In the genomic region with DNA sequence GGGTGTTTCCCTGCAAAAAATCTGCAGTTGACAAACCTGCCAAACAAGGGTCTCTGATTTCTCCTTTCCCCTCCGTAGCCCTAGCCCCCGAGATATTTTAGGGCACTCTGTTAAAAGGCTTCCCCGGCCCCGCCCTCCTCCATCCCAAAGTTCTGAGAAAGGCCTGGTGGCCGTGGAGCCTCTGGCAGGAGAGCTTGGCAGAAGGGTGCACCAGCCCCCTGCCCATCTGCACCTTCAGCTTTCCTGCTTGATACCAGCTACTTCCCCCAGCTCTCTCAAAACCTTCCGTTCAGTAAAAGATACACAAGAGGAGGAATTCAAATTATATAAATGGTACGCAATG, we compare ENCODE assay signal across 8 cellular contexts. TPM values are rescaled to one million over a fixed set of nuclear protein-coding genes. Genes with fewer than 3 reads are reported as not detected.
DNase-seq lines count a peak whose midpoint lies in the region; ATAC-seq and TF ChIP-seq lines count a peak whose summit lies in the region.

No MANE protein-coding gene starts in this region.

- peak overlapping the region; percentile 86 for H3K27ac ChIP-seq in naive thymus-derived CD4-positive, alpha-beta T cell (ENCODE audit: low read depth, low read length)

- H3K4me1 ChIP-seq in naive thymus-derived CD4-positive, alpha-beta T cell (ENCODE audit: control insufficient read depth in 2 of 2, insufficient read depth in 2 of 2, low read length in 2 of 2): peaks cover 24 to 41% of the 10 kb centered on the region in 2 donors

- peaks cover 31% of the 10 kb centered on the region for H3K36me3 Mint-ChIP-seq in dendritic cell treated with granulocyte-macrophage colony-stimulating factor and Interleukin-4, amounts not matched to agents 40 ng/mL and 50 ng/mL, for 4 days (ENCODE audit: low read depth)
- H3K36me3 Mint-ChIP-seq in naive thymus-derived CD4-positive, alpha-beta T cell: peaks cover 0 to 9% (median 4%) of the 10 kb centered on the region in 5 donors

- no peaks in the 10 kb centered on the region for H3K9me3 ChIP-seq in naive thymus-derived CD4-positive, alpha-beta T cell (ENCODE audit: control insufficient read depth in 2 of 3, low read length in 3 of 3)

- no peak for ATAC-seq in naive thymus-derived CD4-positive, alpha-beta T cell
- ATAC-seq in HG03439 (IDR thresholded peaks at IDR 0.05; ENCODE audit: unreplicated experiment): no peak
- no peak for ATAC-seq in GM21447 (IDR thresholded peaks at IDR 0.05; ENCODE audit: unreplicated experiment)

- H3K27me3 ChIP-seq in naive thymus-derived CD4-positive, alpha-beta T cell (ENCODE audit: control insufficient read depth in 2 of 2, insufficient read depth in 2 of 2, low read length in 2 of 2): no peaks in the 10 kb centered on the region

- intact Hi-C loops in dendritic cell treated with granulocyte-macrophage colony-stimulating factor and Interleukin-4, amounts not matched to agents 40 ng/mL and 50 ng/mL, for 4 days (cut with micrococcal nuclease): no loop called here
- intact Hi-C loops in naive thymus-derived CD4-positive, alpha-beta T cell (cut with micrococcal nuclease): no loop called here

- CTCF ChIA-PET in AG04449 (lab: Yijun Ruan, JAX): interaction anchor here (1.4 kb wide), 1 partner anchor 35 kb away, joined by 3 read pairs; no protein-coding TSS in a partner anchor
- CTCF ChIA-PET in naive thymus-derived CD4-positive, alpha-beta T cell (lab: Charles Lee): no interaction called here

- peaks cover 38% of the 10 kb centered on the region for H3K4me1 Mint-ChIP-seq in dendritic cell treated with granulocyte-macrophage colony-stimulating factor and Interleukin-4, amounts not matched to agents 40 ng/mL and 50 ng/mL, for 4 days (ENCODE audit: low read depth)
- H3K4me1 Mint-ChIP-seq in naive thymus-derived CD4-positive, alpha-beta T cell: peaks cover 31 to 57% (median 51%) of the 10 kb centered on the region in 7 donors

- peak overlapping the region; percentile 99 for H3K4me3 ChIP-seq in AG04449 (ENCODE audit: low read depth, low read length)
- H3K4me3 ChIP-seq in LNCaP clone FGC (ENCODE audit: low read depth, low read length): peak overlapping the region; percentile 95
- peak overlapping the region; percentile 86 for H3K4me3 ChIP-seq in naive thymus-derived CD4-positive, alpha-beta T cell (ENCODE audit: low read length)

- H3K27ac Mint-ChIP-seq in dendritic cell treated with granulocyte-macrophage colony-stimulating factor and Interleukin-4, amounts not matched to agents 40 ng/mL and 50 ng/mL, for 4 days: peak overlapping the region; percentile 95
- H3K27ac Mint-ChIP-seq in naive thymus-derived CD4-positive, alpha-beta T cell: peak overlapping the region; percentile 90 to 99 (median 95)

- POLR2A ChIA-PET in AG04449 (lab: Yijun Ruan, JAX): interaction anchor here (0.7 kb wide), 1 partner anchor 19 kb away, joined by 3 read pairs; no protein-coding TSS in a partner anchor
- POLR2A ChIA-PET in naive thymus-derived CD4-positive, alpha-beta T cell (lab: Charles Lee): interaction anchor here (1.0 kb wide), 2 partner anchors 8 to 24 kb away, joined by 3 read pairs; no protein-coding TSS in a partner anchor

- peak overlapping the region; percentile 89 for H3K4me3 Mint-ChIP-seq in dendritic cell treated with granulocyte-macrophage colony-stimulating factor and Interleukin-4, amounts not matched to agents 40 ng/mL and 50 ng/mL, for 4 days
- peak overlapping the region; percentile 85 to 99 (median 91) for H3K4me3 Mint-ChIP-seq in naive thymus-derived CD4-positive, alpha-beta T cell

- DNase-seq in AG04449 (ENCODE audit: low read depth, low spot score) (no peak), LNCaP clone FGC (ENCODE audit: low read depth) (no peak), kidney glomerular epithelial cell (lab: John Stamatoyannopoulos, UW) (no peak)
- no peak for DNase-seq in naive thymus-derived CD4-positive, alpha-beta T cell
- DNase-seq in activated CD8-positive, alpha-beta memory T cell treated with anti-CD3 and anti-CD28 coated beads for 24 hours: no peak

- no peaks in the 10 kb centered on the region for H3K36me3 ChIP-seq in naive thymus-derived CD4-positive, alpha-beta T cell (ENCODE audit: control insufficient read depth in 2 of 3, insufficient read depth in 3 of 3, low read length in 3 of 3)

- H3K27me3 Mint-ChIP-seq in dendritic cell treated with granulocyte-macrophage colony-stimulating factor and Interleukin-4, amounts not matched to agents 40 ng/mL and 50 ng/mL, for 4 days: peaks cover 8% of the 10 kb centered on the region
- peaks cover 0 to 21% (median 3%) of the 10 kb centered on the region in 5 donors for H3K27me3 Mint-ChIP-seq in naive thymus-derived CD4-positive, alpha-beta T cell

- TF ChIP-seq CTCF in AG04449 (IDR thresholded peaks at IDR 0.05; ENCODE audit: insufficient read depth, low read length, missing control alignments) (no peak), LNCaP clone FGC (IDR thresholded peaks at IDR 0.05; ENCODE audit: control insufficient read depth, extremely low read depth, insufficient read depth) (no peak)

- peaks cover 9% of the 10 kb centered on the region for H3K9me3 Mint-ChIP-seq in dendritic cell treated with granulocyte-macrophage colony-stimulating factor and Interleukin-4, amounts not matched to agents 40 ng/mL and 50 ng/mL, for 4 days
- H3K9me3 Mint-ChIP-seq in naive thymus-derived CD4-positive, alpha-beta T cell: peaks cover 0 to 9% (median 2%) of the 10 kb centered on the region in 11 donors

RNA-seq across cellular contexts. Expression of a gene that starts 0.7 kb away (rescaled TPM):
- total RNA-seq in naive thymus-derived CD4-positive, alpha-beta T cell: 10 to 100 TPM; 40.1 to 82.2 (median 43.0) TPM
- polyA plus RNA-seq in naive thymus-derived CD4-positive, alpha-beta T cell: 10 to 100 TPM; 11.2 to 11.4 TPM

RNA-seq across cellular contexts. Expression of a gene that starts 13.7 kb away (rescaled TPM):
- total RNA-seq in naive thymus-derived CD4-positive, alpha-beta T cell: under 1 TPM in 1 of 5 experiments, not detected in 4; 0.10 TPM
- polyA plus RNA-seq in naive thymus-derived CD4-positive, alpha-beta T cell: not detected

RNA-seq across cellular contexts. Expression of a gene that starts 30.6 kb away (rescaled TPM):
- total RNA-seq in naive thymus-derived CD4-positive, alpha-beta T cell: 100 to 1,000 TPM in 1 of 5 experiments, 10 to 100 TPM in 4; 44.7 to 267 (median 53.9) TPM
- polyA plus RNA-seq in naive thymus-derived CD4-positive, alpha-beta T cell: 100 to 1,000 TPM; 116 to 122 TPM
